Comparison of ENCODE assay signal across 1 cellular context in genomic region chr5:67268233-67269011, GRCh38.
TF ChIP-seq lines count a peak whose summit lies in the region.

No MANE protein-coding gene starts in this region.

TF ChIP-seq in HEK293, 187 proteins besides CTCF, POLR2A, EP300 and RAD21 (continued from another document and continues in another):
- TF ChIP-seq, protein P1, sequence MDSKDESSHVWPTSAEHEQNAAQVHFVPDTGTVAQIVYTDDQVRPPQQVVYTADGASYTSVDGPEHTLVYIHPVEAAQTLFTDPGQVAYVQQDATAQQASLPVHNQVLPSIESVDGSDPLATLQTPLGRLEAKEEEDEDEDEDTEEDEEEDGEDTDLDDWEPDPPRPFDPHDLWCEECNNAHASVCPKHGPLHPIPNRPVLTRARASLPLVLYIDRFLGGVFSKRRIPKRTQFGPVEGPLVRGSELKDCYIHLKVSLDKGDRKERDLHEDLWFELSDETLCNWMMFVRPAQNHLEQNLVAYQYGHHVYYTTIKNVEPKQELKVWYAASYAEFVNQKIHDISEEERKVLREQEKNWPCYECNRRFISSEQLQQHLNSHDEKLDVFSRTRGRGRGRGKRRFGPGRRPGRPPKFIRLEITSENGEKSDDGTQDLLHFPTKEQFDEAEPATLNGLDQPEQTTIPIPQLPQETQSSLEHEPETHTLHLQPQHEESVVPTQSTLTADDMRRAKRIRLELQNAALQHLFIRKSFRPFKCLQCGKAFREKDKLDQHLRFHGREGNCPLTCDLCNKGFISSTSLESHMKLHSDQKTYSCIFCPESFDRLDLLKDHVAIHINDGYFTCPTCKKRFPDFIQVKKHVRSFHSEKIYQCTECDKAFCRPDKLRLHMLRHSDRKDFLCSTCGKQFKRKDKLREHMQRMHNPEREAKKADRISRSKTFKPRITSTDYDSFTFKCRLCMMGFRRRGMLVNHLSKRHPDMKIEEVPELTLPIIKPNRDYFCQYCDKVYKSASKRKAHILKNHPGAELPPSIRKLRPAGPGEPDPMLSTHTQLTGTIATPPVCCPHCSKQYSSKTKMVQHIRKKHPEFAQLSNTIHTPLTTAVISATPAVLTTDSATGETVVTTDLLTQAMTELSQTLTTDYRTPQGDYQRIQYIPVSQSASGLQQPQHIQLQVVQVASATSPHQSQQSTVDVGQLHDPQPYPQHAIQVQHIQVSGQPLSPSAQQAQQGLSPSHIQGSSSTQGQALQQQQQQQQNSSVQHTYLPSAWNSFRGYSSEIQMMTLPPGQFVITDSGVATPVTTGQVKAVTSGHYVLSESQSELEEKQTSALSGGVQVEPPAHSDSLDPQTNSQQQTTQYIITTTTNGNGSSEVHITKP (tag by site-specific recombination; IDR thresholded peaks at IDR 0.05), result peak; percentile 66
- TF ChIP-seq ZNF645 (tag by site-specific recombination; IDR thresholded peaks at IDR 0.05) (no peak), BCL11A (tag by site-specific recombination; IDR thresholded peaks at IDR 0.05; ENCODE audit: low read depth) (peak; percentile 89; the same call in 1 of the 2 replicates), ZNF660 (tag by site-specific recombination; IDR thresholded peaks at IDR 0.05) (peak; percentile 66; the same call in 1 of the 2 replicates), ZNF2 (tag by site-specific recombination; IDR thresholded peaks at IDR 0.05) (peak; percentile 83), ZNF610 (tag by site-specific recombination; IDR thresholded peaks at IDR 0.05; ENCODE audit: borderline replicate concordance) (0 out of 2 replicates have a peak, but pooled peaks have one; percentile 24), ZNF221 (tag by site-specific recombination; IDR thresholded peaks at IDR 0.05; ENCODE audit: borderline replicate concordance) (no peak), ZBTB8A (tag by site-specific recombination; IDR thresholded peaks at IDR 0.05) (peak; percentile 28; the same call in 1 of the 2 replicates), ZBTB48 (tag by site-specific recombination; IDR thresholded peaks at IDR 0.05) (peak; percentile 68; the same call in 1 of the 2 replicates), ZNF521 (tag by site-specific recombination; IDR thresholded peaks at IDR 0.05) (no peak), ZNF398 (tag by site-specific recombination; IDR thresholded peaks at IDR 0.05) (peak; percentile 14; the same call in 1 of the 2 replicates), ZNF785 (tag by site-specific recombination; IDR thresholded peaks at IDR 0.05) (no peak), ZEB2 (tag by site-specific recombination; IDR thresholded peaks at IDR 0.05) (peak; percentile 70; the same call in 1 of the 2 replicates), ZNF394 (tag by site-specific recombination; IDR thresholded peaks at IDR 0.05; ENCODE audit: borderline replicate concordance) (peak; percentile 63; the same call in 1 of the 2 replicates), SP2 (tag by site-specific recombination; IDR thresholded peaks at IDR 0.05) (peak; percentile 35), ZNF121 (tag by site-specific recombination; IDR thresholded peaks at IDR 0.05) (0 out of 2 replicates have a peak, but pooled peaks have one; percentile 13), ZNF747 (tag by site-specific recombination; IDR thresholded peaks at IDR 0.05) (no peak), ZNF133 (tag by site-specific recombination; IDR thresholded peaks at IDR 0.05) (peak; percentile 11; the same call in 1 of the 2 replicates), ZNF529 (tag by site-specific recombination; IDR thresholded peaks at IDR 0.05; ENCODE audit: insufficient replicate concordance) (peak; percentile 12), ZNF169 (tag by site-specific recombination; IDR thresholded peaks at IDR 0.05) (no peak), ZXDB (tag by site-specific recombination; IDR thresholded peaks at IDR 0.05) (peak; percentile 69; the same call in 1 of the 2 replicates), ZNF24 (tag by site-specific recombination; IDR thresholded peaks at IDR 0.05) (peak; percentile 53; the same call in 1 of the 2 replicates), ZFP69B (tag by site-specific recombination; IDR thresholded peaks at IDR 0.05) (0 out of 2 replicates have a peak, but pooled peaks have one; percentile 10), ZBTB44 (tag by site-specific recombination; IDR thresholded peaks at IDR 0.05) (peak; percentile 67; the same call in 1 of the 2 replicates), TSHZ1 (tag by site-specific recombination; IDR thresholded peaks at IDR 0.05; ENCODE audit: borderline replicate concordance) (0 out of 2 replicates have a peak, but pooled peaks have one; percentile 66), PRDM1 (tag by site-specific recombination; IDR thresholded peaks at IDR 0.05) (0 out of 2 replicates have a peak, but pooled peaks have one; percentile 33), FEZF1 (tag by site-specific recombination; IDR thresholded peaks at IDR 0.05) (peak; percentile 97), ZNF302 (tag by site-specific recombination; IDR thresholded peaks at IDR 0.05; ENCODE audit: low read depth) (no peak), ZNF654 (tag by site-specific recombination; IDR thresholded peaks at IDR 0.05; ENCODE audit: low read depth) (no peak), ZNF157 (tag by site-specific recombination; IDR thresholded peaks at IDR 0.05) (no peak), MZF1 (tag by site-specific recombination; IDR thresholded peaks at IDR 0.05; ENCODE audit: borderline replicate concordance) (peak; percentile 81), GLIS1 (tag by site-specific recombination; IDR thresholded peaks at IDR 0.05) (peak; percentile 48; the same call in 1 of the 2 replicates), ZNF146 (tag by site-specific recombination; IDR thresholded peaks at IDR 0.05) (no peak), ZFHX2 (tag by site-specific recombination; conservative IDR thresholded peaks at IDR 0.05) (no peak), ZNF692 (tag by site-specific recombination; IDR thresholded peaks at IDR 0.05) (peak; percentile 50; the same call in 1 of the 2 replicates), GLI2 (tag by site-specific recombination; IDR thresholded peaks at IDR 0.05; ENCODE audit: borderline replicate concordance, low read depth) (no peak)
- TF ChIP-seq, protein P2, sequence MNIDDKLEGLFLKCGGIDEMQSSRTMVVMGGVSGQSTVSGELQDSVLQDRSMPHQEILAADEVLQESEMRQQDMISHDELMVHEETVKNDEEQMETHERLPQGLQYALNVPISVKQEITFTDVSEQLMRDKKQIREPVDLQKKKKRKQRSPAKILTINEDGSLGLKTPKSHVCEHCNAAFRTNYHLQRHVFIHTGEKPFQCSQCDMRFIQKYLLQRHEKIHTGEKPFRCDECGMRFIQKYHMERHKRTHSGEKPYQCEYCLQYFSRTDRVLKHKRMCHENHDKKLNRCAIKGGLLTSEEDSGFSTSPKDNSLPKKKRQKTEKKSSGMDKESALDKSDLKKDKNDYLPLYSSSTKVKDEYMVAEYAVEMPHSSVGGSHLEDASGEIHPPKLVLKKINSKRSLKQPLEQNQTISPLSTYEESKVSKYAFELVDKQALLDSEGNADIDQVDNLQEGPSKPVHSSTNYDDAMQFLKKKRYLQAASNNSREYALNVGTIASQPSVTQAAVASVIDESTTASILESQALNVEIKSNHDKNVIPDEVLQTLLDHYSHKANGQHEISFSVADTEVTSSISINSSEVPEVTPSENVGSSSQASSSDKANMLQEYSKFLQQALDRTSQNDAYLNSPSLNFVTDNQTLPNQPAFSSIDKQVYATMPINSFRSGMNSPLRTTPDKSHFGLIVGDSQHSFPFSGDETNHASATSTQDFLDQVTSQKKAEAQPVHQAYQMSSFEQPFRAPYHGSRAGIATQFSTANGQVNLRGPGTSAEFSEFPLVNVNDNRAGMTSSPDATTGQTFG (tag by site-specific recombination; IDR thresholded peaks at IDR 0.05; ENCODE audit: borderline replicate concordance), result no peak
- TF ChIP-seq, protein P3, sequence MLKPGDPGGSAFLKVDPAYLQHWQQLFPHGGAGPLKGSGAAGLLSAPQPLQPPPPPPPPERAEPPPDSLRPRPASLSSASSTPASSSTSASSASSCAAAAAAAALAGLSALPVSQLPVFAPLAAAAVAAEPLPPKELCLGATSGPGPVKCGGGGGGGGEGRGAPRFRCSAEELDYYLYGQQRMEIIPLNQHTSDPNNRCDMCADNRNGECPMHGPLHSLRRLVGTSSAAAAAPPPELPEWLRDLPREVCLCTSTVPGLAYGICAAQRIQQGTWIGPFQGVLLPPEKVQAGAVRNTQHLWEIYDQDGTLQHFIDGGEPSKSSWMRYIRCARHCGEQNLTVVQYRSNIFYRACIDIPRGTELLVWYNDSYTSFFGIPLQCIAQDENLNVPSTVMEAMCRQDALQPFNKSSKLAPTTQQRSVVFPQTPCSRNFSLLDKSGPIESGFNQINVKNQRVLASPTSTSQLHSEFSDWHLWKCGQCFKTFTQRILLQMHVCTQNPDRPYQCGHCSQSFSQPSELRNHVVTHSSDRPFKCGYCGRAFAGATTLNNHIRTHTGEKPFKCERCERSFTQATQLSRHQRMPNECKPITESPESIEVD (tag by site-specific recombination; IDR thresholded peaks at IDR 0.05), result peak; percentile 70
- TF ChIP-seq, protein P4, sequence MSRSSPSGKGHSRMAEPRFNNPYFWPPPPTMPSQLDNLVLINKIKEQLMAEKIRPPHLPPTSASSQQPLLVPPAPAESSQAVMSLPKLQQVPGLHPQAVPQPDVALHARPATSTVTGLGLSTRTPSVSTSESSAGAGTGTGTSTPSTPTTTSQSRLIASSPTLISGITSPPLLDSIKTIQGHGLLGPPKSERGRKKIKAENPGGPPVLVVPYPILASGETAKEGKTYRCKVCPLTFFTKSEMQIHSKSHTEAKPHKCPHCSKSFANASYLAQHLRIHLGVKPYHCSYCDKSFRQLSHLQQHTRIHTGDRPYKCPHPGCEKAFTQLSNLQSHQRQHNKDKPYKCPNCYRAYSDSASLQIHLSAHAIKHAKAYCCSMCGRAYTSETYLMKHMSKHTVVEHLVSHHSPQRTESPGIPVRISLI (tag by site-specific recombination; IDR thresholded peaks at IDR 0.05), result peak; percentile 86
